ENCODE assay signal across 12 cellular contexts in genomic region chr6:131688286-131688685, GRCh38. TPM values are rescaled to one million over a fixed set of nuclear protein-coding genes. Genes with fewer than 3 reads are reported as not detected.
A peak's percentile ranks its signal among the peaks of the same experiment; 100 is the strongest.
DNase-seq lines count a peak whose midpoint lies in the region; ATAC-seq and TF ChIP-seq lines count a peak whose summit lies in the region.
"Had no signal": no experiment of that assay in that cellular context is flagged by ENCODE, and none has a peak within 500 bp of the region (broad histone marks: within the 10 kb centered on the region; RNA-seq: fewer than 3 reads in every experiment).

No MANE protein-coding gene starts in this region.

- ATAC-seq in GM18517 (IDR thresholded peaks at IDR 0.05; ENCODE audit: unreplicated experiment) (peak; percentile 47), GM21367 (IDR thresholded peaks at IDR 0.05; ENCODE audit: unreplicated experiment) (peak; percentile 56), HG03060 (IDR thresholded peaks at IDR 0.05; ENCODE audit: low read depth, unreplicated experiment) (peak; percentile 61)
- ATAC-seq: Panc1 had no signal

- peaks cover 12% of the 10 kb centered on the region for H3K27me3 Mint-ChIP-seq in activated T-helper 1 cell treated with anti-CD3 and anti-CD28 coated beads, Interleukin-12 subunit alpha, Interleukin-12 subunit beta, Interleukin-2, Interleukin-4 antibody, amounts not matched to agents 30 ng/mL and 10 ng/mL and 1 ng/mL, durations not matched to agents 14 hours and 24 hours and 36 hours (ENCODE audit: insufficient read depth)

- intact Hi-C loops in activated T-helper 1 cell treated with anti-CD3 and anti-CD28 coated beads, Interleukin-12 subunit alpha, Interleukin-12 subunit beta, Interleukin-2, Interleukin-4 antibody, amounts not matched to agents 30 ng/mL and 10 ng/mL and 1 ng/mL, durations not matched to agents 14 hours and 24 hours and 36 hours (cut with micrococcal nuclease), result loop anchor here (1.0 to 10.0 kb wide), 4 partner anchors 48 to 1063 kb away; partner anchors contain the start of genes ENPP1 and MED23

- H3K27me3 ChIP-seq in BE2C, result no peaks in the 10 kb centered on the region

- no peak overlapping the region for H3K4me3 Mint-ChIP-seq in activated T-helper 1 cell treated with anti-CD3 and anti-CD28 coated beads, Interleukin-12 subunit alpha, Interleukin-12 subunit beta, Interleukin-2, Interleukin-4 antibody, amounts not matched to agents 30 ng/mL and 10 ng/mL and 1 ng/mL, durations not matched to agents 14 hours and 24 hours and 36 hours

- H3K9me3 ChIP-seq in BE2C, result no peaks in the 10 kb centered on the region

- no peaks in the 10 kb centered on the region for H3K9me3 Mint-ChIP-seq in activated T-helper 1 cell treated with anti-CD3 and anti-CD28 coated beads, Interleukin-12 subunit alpha, Interleukin-12 subunit beta, Interleukin-2, Interleukin-4 antibody, amounts not matched to agents 30 ng/mL and 10 ng/mL and 1 ng/mL, durations not matched to agents 14 hours and 24 hours and 36 hours

- no peak overlapping the region for H3K4me3 ChIP-seq in BE2C (ENCODE audit: low read depth, low read length)

- H3K36me3 ChIP-seq in BE2C, result no peaks in the 10 kb centered on the region

- no peak for DNase-seq in activated T-helper 1 cell treated with anti-CD3 and anti-CD28 coated beads, Interleukin-12 subunit alpha, Interleukin-12 subunit beta, Interleukin-2, Interleukin-4 antibody, amounts not matched to agents 30 ng/mL and 10 ng/mL and 1 ng/mL, durations not matched to agents 14 hours and 24 hours and 36 hours (ENCODE audit: low spot score)
- DNase-seq in stimulated activated CD4-positive, alpha-beta T cell treated with anti-CD3 and anti-CD28 coated beads, Interleukin-4, amount 100 ng/mL, for 24 hours, result no peak
- DNase-seq in caudate nucleus (lab: John Stamatoyannopoulos, UW) (no peak), BE2C (no peak)
- no peak for DNase-seq in activated naive CD4-positive, alpha-beta T cell treated with Interleukin-2 at 50 U/mL for 16 hours
- DNase-seq: activated CD4-positive, alpha-beta T cell treated with anti-CD3 and anti-CD28 coated beads, Interleukin-2, amount 50 U/mL, for 4 hours; glutamatergic neuron had no signal

- no peaks in the 10 kb centered on the region for H3K36me3 Mint-ChIP-seq in activated T-helper 1 cell treated with anti-CD3 and anti-CD28 coated beads, Interleukin-12 subunit alpha, Interleukin-12 subunit beta, Interleukin-2, Interleukin-4 antibody, amounts not matched to agents 30 ng/mL and 10 ng/mL and 1 ng/mL, durations not matched to agents 14 hours and 24 hours and 36 hours (ENCODE audit: low read depth)

- H3K27ac Mint-ChIP-seq in activated T-helper 1 cell treated with anti-CD3 and anti-CD28 coated beads, Interleukin-12 subunit alpha, Interleukin-12 subunit beta, Interleukin-2, Interleukin-4 antibody, amounts not matched to agents 30 ng/mL and 10 ng/mL and 1 ng/mL, durations not matched to agents 14 hours and 24 hours and 36 hours, result peak overlapping the region; percentile 59

- H3K27ac ChIP-seq in caudate nucleus (ENCODE audit: low read depth, low read length), result no peak overlapping the region

- peaks cover 27% of the 10 kb centered on the region for H3K4me1 Mint-ChIP-seq in activated T-helper 1 cell treated with anti-CD3 and anti-CD28 coated beads, Interleukin-12 subunit alpha, Interleukin-12 subunit beta, Interleukin-2, Interleukin-4 antibody, amounts not matched to agents 30 ng/mL and 10 ng/mL and 1 ng/mL, durations not matched to agents 14 hours and 24 hours and 36 hours (ENCODE audit: low read depth)

- no peaks in the 10 kb centered on the region for H3K4me1 ChIP-seq in BE2C

- TF ChIP-seq CTCF in BE2C (IDR thresholded peaks at IDR 0.05; ENCODE audit: low read depth, low read length), result no peak

RNA-seq across cellular contexts. Expression of gene OR2A4, which starts 12.9 kb away (rescaled TPM):
- total RNA-seq in activated T-helper 1 cell treated with anti-CD3 and anti-CD28 coated beads, Interleukin-12 subunit alpha, Interleukin-12 subunit beta, Interleukin-2, Interleukin-4 antibody, amounts not matched to agents 30 ng/mL and 10 ng/mL and 1 ng/mL, durations not matched to agents 14 hours and 24 hours and 36 hours, result not detected in 2 replicates
- polyA plus RNA-seq in BE2C (2012; ENCODE audit: insufficient read depth, insufficient read length, low read depth), result not detected
- total RNA-seq: mucosa of gallbladder had no signal

RNA-seq across cellular contexts. Expression of gene CTAGE9, which starts 22.5 kb away (rescaled TPM):
- total RNA-seq in activated T-helper 1 cell treated with anti-CD3 and anti-CD28 coated beads, Interleukin-12 subunit alpha, Interleukin-12 subunit beta, Interleukin-2, Interleukin-4 antibody, amounts not matched to agents 30 ng/mL and 10 ng/mL and 1 ng/mL, durations not matched to agents 14 hours and 24 hours and 36 hours, result not detected in 2 replicates
- polyA plus RNA-seq in BE2C (2012; ENCODE audit: insufficient read depth, insufficient read length, low read depth), result not detected

RNA-seq across cellular contexts. Expression of gene ENPP3, which starts 51.2 kb away (rescaled TPM):
- total RNA-seq in activated T-helper 1 cell treated with anti-CD3 and anti-CD28 coated beads, Interleukin-12 subunit alpha, Interleukin-12 subunit beta, Interleukin-2, Interleukin-4 antibody, amounts not matched to agents 30 ng/mL and 10 ng/mL and 1 ng/mL, durations not matched to agents 14 hours and 24 hours and 36 hours, result 5.7 and 6.6 TPM in 2 replicates
- 0.14 TPM for polyA plus RNA-seq in BE2C (2012; ENCODE audit: insufficient read depth, insufficient read length, low read depth)
